8 cellular contexts compared by ENCODE assay signal in the genomic region with DNA sequence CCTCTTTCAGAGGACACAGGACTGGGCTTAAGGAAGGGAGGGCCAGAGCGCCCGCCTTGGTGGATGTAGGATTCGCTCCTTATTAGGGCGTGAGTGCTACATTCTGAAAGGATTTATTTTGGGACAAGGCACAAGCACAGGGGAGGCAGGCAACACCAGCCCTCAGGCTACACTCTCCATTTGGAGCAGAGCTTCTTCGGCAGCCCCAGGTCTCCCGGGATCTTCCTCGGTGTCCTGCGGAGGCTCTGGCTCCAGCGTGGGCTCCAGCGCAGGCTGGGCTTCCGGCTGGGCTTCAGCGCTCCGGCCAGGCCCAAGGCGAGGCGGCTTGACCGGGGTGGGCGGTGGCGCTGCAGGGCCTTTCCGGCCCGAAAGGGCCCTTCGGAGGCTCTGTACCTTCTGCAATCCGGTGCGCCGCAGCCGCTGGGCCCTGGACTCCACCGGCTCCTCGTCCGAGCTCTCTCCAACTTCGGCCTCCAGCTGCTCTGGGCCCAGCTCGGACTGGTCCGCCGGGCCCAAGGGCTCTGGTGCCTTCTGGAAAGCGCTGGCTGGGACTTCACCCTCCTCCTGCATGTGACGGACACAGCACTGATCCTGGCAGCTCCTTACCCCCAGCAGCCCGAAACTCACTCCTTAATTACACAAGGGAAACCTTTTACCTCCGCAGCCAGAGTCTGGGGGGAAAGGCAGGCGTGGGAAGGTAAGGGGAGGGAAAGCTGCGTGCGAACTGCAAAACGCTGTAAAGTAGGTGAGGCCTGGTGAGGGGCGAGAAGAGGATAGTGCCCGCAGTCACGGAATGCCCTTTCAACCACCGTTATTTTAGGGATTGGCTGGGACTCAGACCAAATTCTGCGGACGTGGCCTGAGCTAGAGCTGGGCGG. TPM values are rescaled to one million over a fixed set of nuclear protein-coding genes. Genes with fewer than 3 reads are reported as not detected.
A peak's percentile ranks its signal among the peaks of the same experiment; 100 is the strongest.
DNase-seq lines count a peak whose midpoint lies in the region; TF ChIP-seq lines count a peak whose summit lies in the region.

No MANE protein-coding gene starts in this region.

- intact Hi-C loops in posterior vena cava (cut with DNase I), result loop anchor here in 1 of 2 donors (10.0 kb wide), 1 partner anchor 64 kb away; the partner anchor contains the start of gene CCKBR

- H3K4me3 ChIP-seq in WI38 (ENCODE audit: low read depth, low read length) (peak overlapping the region; percentile 74), fibroblast of the aortic adventitia (ENCODE audit: low read depth, low read length) (peak overlapping the region; percentile 87)

- TF ChIP-seq CTCF in WI38 (IDR thresholded peaks at IDR 0.05; ENCODE audit: low read depth, low read length) (no peak), fibroblast of the aortic adventitia (IDR thresholded peaks at IDR 0.05; ENCODE audit: insufficient read depth, low read length) (no peak)

- in situ Hi-C loops in ACHN (cut with HindIII; ENCODE audit: low pct_ligation_motif_present, low pct_unique_long_range_greater_than_20kb, low sequenced_read_pairs), result no loop called here

- DNase-seq in ELF-1 (ENCODE audit: low read depth, low spot score) (peak; percentile 90), fibroblast of the aortic adventitia (ENCODE audit: low read depth) (peak; percentile 45), posterior vena cava (ENCODE audit: low spot score) (peak; percentile 85), GM19238 (ENCODE audit: insufficient read length, low spot score) (no peak), ACHN (no peak), DMS53 (lab: John Stamatoyannopoulos, UW) (no peak), NCI-H2171 treated with DMSO at 0.1 percent for 48 hours (lab: John Stamatoyannopoulos, UW) (no peak)

RNA-seq across cellular contexts. Expression of gene CAVIN3, which starts 1.1 kb away (rescaled TPM):
- 323 and 888 TPM in 2 replicates for total RNA-seq in fibroblast of the aortic adventitia (ENCODE audit: low replicate concordance)
- 100 to 1,000 TPM; 156 to 166 TPM for total RNA-seq in posterior vena cava

RNA-seq across cellular contexts. Expression of gene CCKBR, which starts 59.6 kb away (rescaled TPM):
- total RNA-seq in fibroblast of the aortic adventitia (ENCODE audit: low replicate concordance) (not detected in 2 replicates), posterior vena cava (not detected)

Comparison
In these comparisons a context has a peak if more than half of its experiments do, and no peak if none do; other contexts are left out.
1. DNase-seq: peak in ELF-1 (single experiment), fibroblast of the aortic adventitia (single experiment) and posterior vena cava (single experiment); none in GM19238 (single experiment), ACHN (single experiment), DMS53 (single experiment) and NCI-H2171 treated with DMSO at 0.1 percent for 48 hours (single experiment).